ENCODE assay signal across 10 cellular contexts in genomic region chr2:171210864-171211431, GRCh38. TPM values are rescaled to one million over a fixed set of nuclear protein-coding genes. Genes with fewer than 3 reads are reported as not detected.
DNase-seq lines count a peak whose midpoint lies in the region; ATAC-seq, FAIRE-seq and TF ChIP-seq lines count a peak whose summit lies in the region.
"Had no signal": no experiment of that assay in that cellular context is flagged by ENCODE, and none has a peak within 500 bp of the region (broad histone marks: within the 10 kb centered on the region; RNA-seq: fewer than 3 reads in every experiment).

No MANE protein-coding gene starts in this region.

- TF ChIP-seq EP300 in gastroesophageal sphincter (IDR thresholded peaks at IDR 0.05), result no peak

- no peak for TF ChIP-seq POLR2A in NB4 (IDR thresholded peaks at IDR 0.05; ENCODE audit: extremely low read depth, insufficient read length)
- TF ChIP-seq POLR2A in gastroesophageal sphincter (IDR thresholded peaks at IDR 0.05), result no peak
- TF ChIP-seq POLR2A in H54 (IDR thresholded peaks at IDR 0.05; ENCODE audit: low read depth, low read length), result no peak

- H3K27me3 ChIP-seq in brain microvascular endothelial cell (replicated peaks) (no peaks in the 10 kb centered on the region), gastroesophageal sphincter (no peaks in the 10 kb centered on the region)
- H3K27me3 ChIP-seq: cardiac muscle cell had no signal

- H3K9me3 ChIP-seq in gastroesophageal sphincter, result no peaks in the 10 kb centered on the region

- no peak for FAIRE-seq in H54 (lab: Jason Lieb, UNC)

- DNase-seq in GF-D8 (lab: John Stamatoyannopoulos, UW) (peak; percentile 39), NB4 (ENCODE audit: low read depth) (peak; percentile 62), inferior parietal cortex (ENCODE audit: extremely low spot score) (no peak), brain microvascular endothelial cell (no peak), H54 (ENCODE audit: insufficient read length, low spot score) (no peak)
- DNase-seq in activated naive CD4-positive, alpha-beta T cell treated with anti-CD3 and anti-CD28 coated beads, Interleukin-2, amount 50 U/mL, for 16 hours, result peak; percentile 13

- H3K27ac ChIP-seq in brain microvascular endothelial cell (no peak overlapping the region), gastroesophageal sphincter (no peak overlapping the region)
- H3K27ac ChIP-seq: cardiac muscle cell had no signal

- no peak overlapping the region for H3K4me3 ChIP-seq in NB4 (ENCODE audit: low read depth, low read length)
- H3K4me3 ChIP-seq in brain microvascular endothelial cell (ENCODE audit: low read depth, low read length), result no peak overlapping the region
- H3K4me3 ChIP-seq in gastroesophageal sphincter, result no peak overlapping the region
- H3K4me3 ChIP-seq: cardiac muscle cell, skin epidermis had no signal

- 37 to 44% methylated on average over 5 to 7 of the region's 8 CpGs for WGBS in gastroesophageal sphincter (ENCODE audit: low coverage in 1 of 2), 2 donors

- H3K36me3 ChIP-seq in brain microvascular endothelial cell (replicated peaks) (no peaks in the 10 kb centered on the region), gastroesophageal sphincter (no peaks in the 10 kb centered on the region)
- H3K36me3 ChIP-seq: cardiac muscle cell had no signal

- peaks cover 0 to 12% (median 0%) of the 10 kb centered on the region in 3 donors for H3K4me1 ChIP-seq in gastroesophageal sphincter

- ATAC-seq in GM21723 (IDR thresholded peaks at IDR 0.05; ENCODE audit: unreplicated experiment) (peak; percentile 85), gastroesophageal sphincter (no peak)

- in situ Hi-C loops in brain microvascular endothelial cell (cut with HindIII; ENCODE audit: low pct_ligation_motif_present, low sequenced_read_pairs), result no loop called here

- no peak for TF ChIP-seq CTCF in NB4 (IDR thresholded peaks at IDR 0.05; ENCODE audit: low read depth, low read length)
- TF ChIP-seq CTCF in brain microvascular endothelial cell (IDR thresholded peaks at IDR 0.05; ENCODE audit: low read depth, low read length, missing control alignments), result no peak
- TF ChIP-seq CTCF in gastroesophageal sphincter (IDR thresholded peaks at IDR 0.05), result no peak

RNA-seq across cellular contexts. Expression of gene TLK1, which starts 50.3 kb away (rescaled TPM):
- total RNA-seq in gastroesophageal sphincter, result 10 to 100 TPM; 32.2 to 64.3 (median 45.4) TPM

Comparison
In these comparisons a context has a peak if more than half of its experiments do, and no peak if none do; other contexts are left out.
1. DNase-seq: peak in GF-D8 (single experiment), NB4 (single experiment) and activated naive CD4-positive, alpha-beta T cell treated with anti-CD3 and anti-CD28 coated beads, Interleukin-2, amount 50 U/mL, for 16 hours (single experiment); none in inferior parietal cortex (single experiment), brain microvascular endothelial cell (single experiment) and H54 (single experiment).